Comparison of ENCODE assay signal across 14 cellular contexts in genomic region chr2:186017278-186017677, GRCh38.
DNase-seq lines count a peak whose midpoint lies in the region; ATAC-seq lines count a peak whose summit lies in the region.
"Had no signal": no experiment of that assay in that cellular context is flagged by ENCODE, and none has a peak within 500 bp of the region (broad histone marks: within the 10 kb centered on the region; RNA-seq: fewer than 3 reads in every experiment).

No MANE protein-coding gene starts in this region.

- DNase-seq in NCI-H2227 (lab: John Stamatoyannopoulos, UW; ENCODE audit: unreplicated experiment) (peak; percentile 23), NCI-H748 treated with DMSO at 0.1 percent for 48 hours (lab: John Stamatoyannopoulos, UW) (peak; percentile 86), NCI-H2107 (lab: John Stamatoyannopoulos, UW) (no peak), hippocampal formation (lab: John Stamatoyannopoulos, UW) (no peak)
- DNase-seq in natural killer cell treated with Interleukin-12 subunit alpha and Interleukin-12 subunit beta and Interleukin-15 and Interleukin-18, amount 100 ng/mL, for 72 hours (ENCODE audit: low spot score), result no peak
- DNase-seq: AML-193; Caco-2; CD4-positive, alpha-beta T cell; DMS79; GDM1; GM23248 had no signal

- no peak overlapping the region for H3K4me3 Mint-ChIP-seq in natural killer cell treated with Interleukin-12 subunit alpha and Interleukin-12 subunit beta and Interleukin-15 and Interleukin-18, amount 100 ng/mL, for 72 hours
- H3K4me3 Mint-ChIP-seq: CD4-positive, alpha-beta T cell had no signal

- H3K9me3 Mint-ChIP-seq in natural killer cell treated with Interleukin-12 subunit alpha and Interleukin-12 subunit beta and Interleukin-15 and Interleukin-18, amount 100 ng/mL, for 72 hours, result peaks cover 10% of the 10 kb centered on the region

- H3K27ac Mint-ChIP-seq in natural killer cell treated with Interleukin-12 subunit alpha and Interleukin-12 subunit beta and Interleukin-15 and Interleukin-18, amount 100 ng/mL, for 72 hours, result no peak overlapping the region
- H3K27ac Mint-ChIP-seq: CD4-positive, alpha-beta T cell had no signal

- H3K4me1 Mint-ChIP-seq in natural killer cell treated with Interleukin-12 subunit alpha and Interleukin-12 subunit beta and Interleukin-15 and Interleukin-18, amount 100 ng/mL, for 72 hours (ENCODE audit: low read depth in 2 of 2), result no peaks in the 10 kb centered on the region

- ATAC-seq in GM18907 (IDR thresholded peaks at IDR 0.05; ENCODE audit: unreplicated experiment) (peak; percentile 56), HG03432 (IDR thresholded peaks at IDR 0.05; ENCODE audit: unreplicated experiment) (peak; percentile 53)
- ATAC-seq in natural killer cell treated with Interleukin-12 subunit alpha and Interleukin-12 subunit beta and Interleukin-15 and Interleukin-18, amount 100 ng/mL, for 72 hours, result no peak
- ATAC-seq: A549 had no signal

- no peaks in the 10 kb centered on the region for H3K27me3 Mint-ChIP-seq in natural killer cell treated with Interleukin-12 subunit alpha and Interleukin-12 subunit beta and Interleukin-15 and Interleukin-18, amount 100 ng/mL, for 72 hours
- H3K27me3 Mint-ChIP-seq: CD4-positive, alpha-beta T cell had no signal

- H3K36me3 Mint-ChIP-seq in natural killer cell treated with Interleukin-12 subunit alpha and Interleukin-12 subunit beta and Interleukin-15 and Interleukin-18, amount 100 ng/mL, for 72 hours, result peaks cover 14% of the 10 kb centered on the region

Comparison
In these comparisons a context has a peak if more than half of its experiments do, and no peak if none do; other contexts are left out.
1. ATAC-seq: peak in GM18907 (single experiment) and HG03432 (single experiment); none in natural killer cell treated with Interleukin-12 subunit alpha and Interleukin-12 subunit beta and Interleukin-15 and Interleukin-18, amount 100 ng/mL, for 72 hours (0 of 2).
2. DNase-seq: peak in NCI-H2227 (single experiment) and NCI-H748 treated with DMSO at 0.1 percent for 48 hours (single experiment); none in NCI-H2107 (single experiment), hippocampal formation (0 of 2) and natural killer cell treated with Interleukin-12 subunit alpha and Interleukin-12 subunit beta and Interleukin-15 and Interleukin-18, amount 100 ng/mL, for 72 hours (single experiment).